24 cellular contexts compared by ENCODE assay signal in the genomic region with DNA sequence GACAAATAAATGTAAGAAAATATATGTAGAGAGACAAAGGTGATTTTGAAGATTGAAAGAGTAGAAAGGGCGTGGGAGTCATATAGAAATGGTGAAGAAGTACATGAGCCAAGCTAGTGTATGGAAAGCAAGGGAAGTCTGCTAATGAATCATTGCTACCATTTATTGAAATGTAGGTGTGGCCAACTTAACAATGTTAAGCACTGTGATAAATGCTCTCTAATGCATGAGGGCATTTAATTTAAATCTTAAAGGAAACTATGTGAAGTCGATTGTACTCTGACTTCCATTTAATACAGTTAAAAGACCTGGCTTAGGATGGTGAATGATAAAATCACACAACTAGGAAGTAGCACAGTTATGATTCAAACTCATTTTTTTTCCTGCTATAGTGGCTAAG.
"Had no signal": no experiment of that assay in that cellular context is flagged by ENCODE, and none has a peak within 500 bp of the region (broad histone marks: within the 10 kb centered on the region; RNA-seq: fewer than 3 reads in every experiment).

No MANE protein-coding gene starts in this region.

- H3K36me3 ChIP-seq: lower lobe of right lung, neural progenitor cell, right lobe of liver, tibial artery had no signal

- H3K4me1 ChIP-seq: lower lobe of right lung, neural progenitor cell, right lobe of liver, tibial artery had no signal

- H3K36me3 Mint-ChIP-seq: neural progenitor cell had no signal

- H3K27ac Mint-ChIP-seq: activated B cell treated with CpG ODN at 0.5 μM for 24 hours; activated CD4-positive, alpha-beta T cell treated with anti-CD3 and anti-CD28 coated beads for 36 hours; activated naive CD4-positive, alpha-beta T cell treated with anti-CD3 and anti-CD28 coated beads, Interleukin-2, amount 50 U/mL, for 72 hours; activated T-cell treated with anti-CD3 and anti-CD28 coated beads, Interleukin-2, amount 50 U/mL, for 24 hours; activated T-helper 17 cell treated with anti-CD3 and anti-CD28 coated beads, Interleukin-2, amount 50 U/mL, for 72 hours; neural progenitor cell; stimulated activated naive CD8-positive, alpha-beta T cell treated with anti-CD3 and anti-CD28 coated beads, Interleukin-15, Interleukin-2, amounts not matched to agents 100 ng/mL and 50 ng/mL, for 24 hours had no signal

- H3K4me2 ChIP-seq: neural progenitor cell had no signal

- DNase-seq: activated B cell treated with CpG ODN at 0.5 μM for 24 hours; activated CD4-positive, alpha-beta T cell treated with anti-CD3 and anti-CD28 coated beads for 36 hours; activated CD4-positive, alpha-beta T cell treated with anti-CD3 and anti-CD28 coated beads, Interleukin-2, amount 50 U/mL, for 4 hours; activated CD8-positive, alpha-beta memory T cell treated with anti-CD3 and anti-CD28 coated beads for 24 hours; activated CD8-positive, alpha-beta memory T cell treated with anti-CD3 and anti-CD28 coated beads, Interleukin-2, amount 50 U/mL, for 4 hours; activated T-cell treated with anti-CD3 and anti-CD28 coated beads, Interleukin-2, amount 50 U/mL, for 24 hours; aorta; central memory CD4-positive, alpha-beta T cell; effector memory CD4-positive, alpha-beta T cell; kidney; lower lobe of right lung; naive B cell; posterior cingulate gyrus; right lobe of liver; stimulated activated CD4-positive, alpha-beta T cell treated with anti-CD3 and anti-CD28 coated beads, Interleukin-1b, Interleukin-23, amount 100 ng/mL, for 48 hours; substantia nigra; T-helper 9 cell; tibial artery had no signal

- ATAC-seq: activated CD4-positive, alpha-beta T cell treated with anti-CD3 and anti-CD28 coated beads for 36 hours; activated naive CD4-positive, alpha-beta T cell treated with anti-CD3 and anti-CD28 coated beads, Interleukin-2, amount 50 U/mL, for 72 hours; activated T-helper 17 cell treated with anti-CD3 and anti-CD28 coated beads, Interleukin-2, amount 50 U/mL, for 72 hours; lower lobe of right lung; right lobe of liver had no signal

- H3K4me3 Mint-ChIP-seq: activated B cell treated with CpG ODN at 0.5 μM for 24 hours; activated CD4-positive, alpha-beta T cell treated with anti-CD3 and anti-CD28 coated beads for 36 hours; activated T-cell treated with anti-CD3 and anti-CD28 coated beads, Interleukin-2, amount 50 U/mL, for 24 hours; activated T-helper 17 cell treated with anti-CD3 and anti-CD28 coated beads, Interleukin-2, amount 50 U/mL, for 72 hours; brain; naive B cell; neural progenitor cell; stimulated activated naive CD8-positive, alpha-beta T cell treated with anti-CD3 and anti-CD28 coated beads, Interleukin-15, Interleukin-2, amounts not matched to agents 100 ng/mL and 50 ng/mL, for 24 hours had no signal

- H3K9me3 ChIP-seq: lower lobe of right lung, right lobe of liver, tibial artery had no signal

- H2AFZ ChIP-seq: neural progenitor cell had no signal

- H3K9me3 Mint-ChIP-seq: stimulated activated naive CD8-positive, alpha-beta T cell treated with anti-CD3 and anti-CD28 coated beads, Interleukin-15, Interleukin-2, amounts not matched to agents 100 ng/mL and 50 ng/mL, for 24 hours had no signal

- H3K4me1 Mint-ChIP-seq: activated B cell treated with CpG ODN at 0.5 μM for 24 hours; activated T-helper 17 cell treated with anti-CD3 and anti-CD28 coated beads, Interleukin-2, amount 50 U/mL, for 72 hours; naive B cell; neural progenitor cell had no signal

- H3K4me3 ChIP-seq: lower lobe of right lung, neural progenitor cell, right lobe of liver, skin epidermis, tibial artery had no signal

- H3K27ac ChIP-seq: lower lobe of right lung, neural progenitor cell, right lobe of liver, skin epidermis, tibial artery had no signal

- H3K27me3 Mint-ChIP-seq: activated B cell treated with CpG ODN at 0.5 μM for 24 hours; activated CD4-positive, alpha-beta T cell treated with anti-CD3 and anti-CD28 coated beads for 36 hours; activated T-cell treated with anti-CD3 and anti-CD28 coated beads, Interleukin-2, amount 50 U/mL, for 24 hours; activated T-helper 17 cell treated with anti-CD3 and anti-CD28 coated beads, Interleukin-2, amount 50 U/mL, for 72 hours; brain; naive B cell; stimulated activated naive CD8-positive, alpha-beta T cell treated with anti-CD3 and anti-CD28 coated beads, Interleukin-15, Interleukin-2, amounts not matched to agents 100 ng/mL and 50 ng/mL, for 24 hours had no signal

- H3K9ac ChIP-seq: neural progenitor cell had no signal

- H3K27me3 ChIP-seq: neural progenitor cell, right lobe of liver, tibial artery had no signal
